ENCODE assay signal across 8 cellular contexts in genomic region chr1:226762055-226762454, GRCh38. TPM values are rescaled to one million over a fixed set of nuclear protein-coding genes. Genes with fewer than 3 reads are reported as not detected.
"Had no signal": no experiment of that assay in that cellular context is flagged by ENCODE, and none has a peak within 500 bp of the region (broad histone marks: within the 10 kb centered on the region; RNA-seq: fewer than 3 reads in every experiment).

No MANE protein-coding gene starts in this region.

- H3K36me3 ChIP-seq: HAP-1 had no signal

- H2AFZ ChIP-seq: GM23248 had no signal

- ATAC-seq: HCT116, HepG2 had no signal

- DNase-seq: GOT3, H7, KBM-7 had no signal

- H3K4me3 ChIP-seq: GM23248, HAP-1 had no signal

- H3K9me3 ChIP-seq: HAP-1 had no signal

- H3K9ac ChIP-seq: GM23248 had no signal

- H3K27ac ChIP-seq: GM23248, HL-60 had no signal

RNA-seq across cellular contexts. Expression of gene ITPKB, which starts 23.0 kb away (rescaled TPM):
- total RNA-seq: HepG2 had no signal
- polyA plus RNA-seq: HepG2 had no signal
